In the genomic region with DNA sequence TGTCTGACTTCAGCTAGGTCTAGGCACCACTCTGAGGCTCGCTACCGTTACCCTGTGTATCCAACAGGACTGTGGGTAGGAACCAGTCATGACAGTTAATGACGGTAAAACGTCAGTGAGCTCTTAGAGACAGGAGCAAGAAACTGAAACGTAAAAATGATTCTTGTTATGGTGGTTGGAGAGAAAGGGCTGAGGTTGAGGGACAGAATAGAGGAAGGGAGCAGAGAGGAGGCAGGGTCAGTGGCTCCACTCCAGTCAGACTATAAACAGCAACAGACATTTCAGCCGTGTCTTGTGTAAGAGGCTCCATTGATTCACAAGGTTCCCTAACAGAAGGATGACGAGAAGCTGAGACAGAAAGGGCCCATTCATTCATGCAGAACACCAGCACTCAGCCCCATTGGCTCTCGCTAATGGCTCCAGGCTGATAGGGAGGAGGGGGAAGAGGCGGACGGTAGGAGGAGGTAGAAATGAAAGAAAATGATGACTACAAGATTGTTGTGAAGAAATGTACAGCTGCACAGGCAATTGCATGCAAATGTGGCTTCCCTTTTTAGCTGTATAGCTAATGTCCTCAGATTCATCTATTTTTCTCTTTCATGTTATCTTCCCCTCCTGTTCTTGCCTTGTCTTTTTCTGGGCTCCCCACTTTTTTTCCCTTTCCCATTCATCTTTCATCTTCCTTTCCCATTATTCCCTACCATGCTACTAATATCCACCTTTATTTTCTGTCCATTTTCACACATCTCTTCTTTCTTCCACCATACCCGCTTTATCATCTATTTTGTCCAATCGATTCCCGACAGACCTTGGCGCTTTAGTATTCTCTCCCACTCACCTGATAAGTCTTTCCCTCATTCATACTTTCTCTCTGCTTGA, we compare ENCODE assay signal across 8 cellular contexts. TPM values are rescaled to one million over a fixed set of nuclear protein-coding genes. Genes with fewer than 3 reads are reported as not detected.
DNase-seq lines count a peak whose midpoint lies in the region; ATAC-seq and TF ChIP-seq lines count a peak whose summit lies in the region.

No MANE protein-coding gene starts in this region.

- ATAC-seq in HG02678 (IDR thresholded peaks at IDR 0.05; ENCODE audit: unreplicated experiment): peak; percentile 58

- POLR2A ChIA-PET in OCI-LY7 (lab: Charles Lee): interaction anchor here (0.5 to 6.3 kb wide), 37 partner anchors 9 to 262 kb away, joined by 3 to 159 read pairs (median 4); no protein-coding TSS in a partner anchor

- H3K4me3 Mint-ChIP-seq in endothelial cell (ENCODE audit: unreplicated experiment): peak overlapping the region; percentile 18
- no peak overlapping the region for H3K4me3 Mint-ChIP-seq in HFFc6

- H3K9me3 ChIP-seq in OCI-LY7 (ENCODE audit: low read length) (no peaks in the 10 kb centered on the region; the same call in 1 of the 2 replicates), osteoblast (ENCODE audit: low read depth, low read length) (no peaks in the 10 kb centered on the region)

- CTCF ChIA-PET in OCI-LY7 (lab: Charles Lee; ENCODE audit: unreplicated experiment): interaction anchor here (0.6 to 3.3 kb wide), 16 partner anchors 30 to 266 kb away, joined by 3 to 37 read pairs (median 6); no protein-coding TSS in a partner anchor

- no TSS peak for BruUV-seq in OCI-LY7 (replicated peaks; lab: Mats Ljungman, UMichigan)

- H3K36me3 Mint-ChIP-seq in endothelial cell (ENCODE audit: low read depth, unreplicated experiment): peaks cover 12% of the 10 kb centered on the region
- no peaks in the 10 kb centered on the region for H3K36me3 Mint-ChIP-seq in HFFc6 (ENCODE audit: low read depth)

- H3K4me3 ChIP-seq in OCI-LY7 (ENCODE audit: low read depth, low read length, poor library complexity, severe bottlenecking): peak overlapping the region; percentile 61
- H3K4me3 ChIP-seq in osteoblast (ENCODE audit: insufficient read depth, low read length): no peak overlapping the region

- H3K9me3 Mint-ChIP-seq in endothelial cell (ENCODE audit: unreplicated experiment) (no peaks in the 10 kb centered on the region), HFFc6 (no peaks in the 10 kb centered on the region)

- H3K4me2 ChIP-seq in OCI-LY7 (ENCODE audit: low read length) (peak overlapping the region; percentile 78), osteoblast (ENCODE audit: insufficient read depth, low read length) (peak overlapping the region; percentile 57)

- intact Hi-C loops in OCI-LY7 (cut with micrococcal nuclease; ENCODE audit: unreplicated experiment): loop anchor here (1.0 to 2.0 kb wide), 8 partner anchors 31 to 290 kb away; no protein-coding TSS in a partner anchor

- H3K79me2 ChIP-seq in OCI-LY7 (ENCODE audit: insufficient read depth, low read depth, low read length) (peaks cover 6% of the 10 kb centered on the region; the same call in 1 of the 2 replicates), osteoblast (ENCODE audit: insufficient read depth, low read length) (no peaks in the 10 kb centered on the region)

- TF ChIP-seq CTCF in OCI-LY7 (conservative IDR thresholded peaks at IDR 0.05; ENCODE audit: low read length) (no peak), endothelial cell (IDR thresholded peaks at IDR 0.05; ENCODE audit: unreplicated experiment) (no peak), osteoblast (IDR thresholded peaks at IDR 0.05; ENCODE audit: extremely low read depth, low read depth, low read length) (no peak), HFFc6 (IDR thresholded peaks at IDR 0.05) (no peak)

- H3K27ac Mint-ChIP-seq in endothelial cell (ENCODE audit: unreplicated experiment): peak overlapping the region; percentile 74
- H3K27ac Mint-ChIP-seq in HFFc6: no peak overlapping the region

- peaks cover 80% of the 10 kb centered on the region for H3K4me1 ChIP-seq in OCI-LY7 (ENCODE audit: insufficient read depth, low read length, poor library complexity, severe bottlenecking)
- peaks cover 19% of the 10 kb centered on the region for H3K4me1 ChIP-seq in osteoblast (ENCODE audit: insufficient read depth, low read length)

- H3K36me3 ChIP-seq in OCI-LY7 (ENCODE audit: insufficient read depth, low read length): no peaks in the 10 kb centered on the region
- H3K36me3 ChIP-seq in osteoblast (ENCODE audit: insufficient read depth, low read length): no peaks in the 10 kb centered on the region

- H3K9me2 ChIP-seq in OCI-LY7 (ENCODE audit: insufficient read depth, low read length): no peaks in the 10 kb centered on the region

- DNase-seq in activated CD4-positive, alpha-beta T cell treated with anti-CD3 and anti-CD28 coated beads for 48 hours: peak; percentile 46
- DNase-seq in activated CD4-positive, alpha-beta T cell treated with anti-CD3 and anti-CD28 coated beads for 4 hours: no peak
- peak; percentile 97 for DNase-seq in OCI-LY7 (ENCODE audit: low spot score)
- no peak for DNase-seq in endothelial cell (ENCODE audit: low spot score)
- DNase-seq in osteoblast (ENCODE audit: insufficient read length, low spot score, missing footprints): no peak
- no peak for DNase-seq in iPS-NIHi7 (ENCODE audit: extremely low spot score)
- no peak for DNase-seq in HFFc6

- H3K27ac ChIP-seq in OCI-LY7 (ENCODE audit: low read depth, low read length, poor library complexity, severe bottlenecking) (peak overlapping the region; percentile 97), osteoblast (ENCODE audit: low read depth, low read length) (no peak overlapping the region)

- peak overlapping the region; percentile 7; the same call in 1 of the 2 replicates for H2AFZ ChIP-seq in OCI-LY7 (ENCODE audit: low read length)
- peak overlapping the region; percentile 20 for H2AFZ ChIP-seq in osteoblast (ENCODE audit: low read length)

- peaks cover 55% of the 10 kb centered on the region for H3K4me1 Mint-ChIP-seq in endothelial cell (ENCODE audit: unreplicated experiment)
- peaks cover 18% of the 10 kb centered on the region for H3K4me1 Mint-ChIP-seq in HFFc6 (ENCODE audit: low read depth)

- H3K27me3 ChIP-seq in osteoblast (ENCODE audit: insufficient read depth, low read length): no peaks in the 10 kb centered on the region

- H4K20me1 ChIP-seq in OCI-LY7 (ENCODE audit: insufficient read depth, low read length) (no peaks in the 10 kb centered on the region), osteoblast (ENCODE audit: insufficient read depth, low read length) (no peaks in the 10 kb centered on the region)

- H3K27me3 Mint-ChIP-seq in endothelial cell (ENCODE audit: unreplicated experiment): peaks cover 3% of the 10 kb centered on the region
- H3K27me3 Mint-ChIP-seq in HFFc6 (ENCODE audit: insufficient read depth): no peaks in the 10 kb centered on the region

RNA-seq across cellular contexts. Expression of gene ETS1, which starts 34.3 kb away (rescaled TPM):
- total RNA-seq in OCI-LY7 (2014; rRNA removed; shearing (Covaris generic)): 203 and 210 TPM in 2 replicates
- total RNA-seq in OCI-LY7 (2022) (466 and 503 TPM in 2 replicates), endothelial cell (ENCODE audit: unreplicated experiment) (309 TPM), osteoblast (64.2 and 67.3 TPM in 2 replicates)
- 10 to 100 TPM; 55.2 to 78.6 (median 73.2) TPM for total RNA-seq in HFFc6 (2021; fragmentation: NEBNext Ultra II Directional; extraction: Animal tissue kit (Norgen Biotek cat#: 25700))

Comparison
In these comparisons a context has a peak if more than half of its experiments do, and no peak if none do; other contexts are left out.
1. DNase-seq: peak in activated CD4-positive, alpha-beta T cell treated with anti-CD3 and anti-CD28 coated beads for 48 hours (single experiment) and OCI-LY7 (single experiment); none in activated CD4-positive, alpha-beta T cell treated with anti-CD3 and anti-CD28 coated beads for 4 hours (0 of 2), endothelial cell (single experiment), osteoblast (single experiment), iPS-NIHi7 (single experiment) and HFFc6 (single experiment).